9 cellular contexts compared by ENCODE assay signal in genomic region chr1:5915587-5916571, GRCh38.
DNase-seq lines count a peak whose midpoint lies in the region; ATAC-seq and TF ChIP-seq lines count a peak whose summit lies in the region.
"Had no signal": no experiment of that assay in that cellular context is flagged by ENCODE, and none has a peak within 500 bp of the region (broad histone marks: within the 10 kb centered on the region; RNA-seq: fewer than 3 reads in every experiment).

No MANE protein-coding gene starts in this region.

- H3K4me1 ChIP-seq in GM23248 (ENCODE audit: insufficient read depth) (peaks cover 4% of the 10 kb centered on the region; the same call in 1 of the 2 replicates), stomach (peaks cover 0 to 10% (median 4%) of the 10 kb centered on the region in 4 donors)
- H3K4me1 ChIP-seq: SJCRH30 had no signal

- H3K9me3 ChIP-seq in GM23248 (ENCODE audit: low read depth) (no peaks in the 10 kb centered on the region), stomach (no peaks in the 10 kb centered on the region)
- H3K9me3 ChIP-seq: SJCRH30 had no signal

- H3K27ac ChIP-seq in GM23248, result no peak overlapping the region
- H3K27ac ChIP-seq in stomach, result no peak overlapping the region
- H3K27ac ChIP-seq: SJCRH30 had no signal

- H3K9ac ChIP-seq in GM23248, result no peak overlapping the region

- H3K4me3 ChIP-seq in GM23248 (no peak overlapping the region), stomach (no peak overlapping the region)
- H3K4me3 ChIP-seq: SJCRH30 had no signal

- H3K36me3 ChIP-seq in GM23248 (ENCODE audit: low read depth) (no peaks in the 10 kb centered on the region), stomach (peaks cover 0 to 6% (median 2%) of the 10 kb centered on the region in 4 donors)
- H3K36me3 ChIP-seq: SJCRH30 had no signal

- H4K20me1 ChIP-seq in GM23248 (ENCODE audit: insufficient read depth), result no peaks in the 10 kb centered on the region

- H3K4me2 ChIP-seq in GM23248 (ENCODE audit: unreplicated experiment), result no peak overlapping the region

- no peak for TF ChIP-seq EP300 in stomach (IDR thresholded peaks at IDR 0.05)

- ATAC-seq in left colon, result peak; percentile 89
- no peak for ATAC-seq in HG03196 (IDR thresholded peaks at IDR 0.05; ENCODE audit: unreplicated experiment)

- H2AFZ ChIP-seq in GM23248, result no peak overlapping the region

- WGBS in GM23248 (ENCODE audit: low coverage in 1 of 2, low lambda C conversion rate in 2 of 2, missing lambda C conversion rate in 2 of 2), 2 experiments, result 29 to 35% methylated on average over 11 of the region's 11 CpGs
- WGBS in stomach, 5 donors, result 41 to 53% (median 47%) methylated on average over 11 of the region's 11 CpGs

- H3K27me3 ChIP-seq in GM23248 (replicated peaks; ENCODE audit: insufficient read depth) (no peaks in the 10 kb centered on the region), stomach (no peaks in the 10 kb centered on the region)
- H3K27me3 ChIP-seq: SJCRH30 had no signal

- H3K79me2 ChIP-seq in GM23248 (ENCODE audit: insufficient read depth), result no peaks in the 10 kb centered on the region

- TF ChIP-seq POLR2A in stomach (IDR thresholded peaks at IDR 0.05), result no peak

- in situ Hi-C loops in GM23248 (cut with MboI), result loop anchor here (25.0 kb wide), 3 partner anchors 404 to 2004 kb away; partner anchors contain the start of genes AJAP1 and C1orf174

- H3F3A ChIP-seq in GM23248 (ENCODE audit: insufficient read depth), result 0 out of 2 replicates have a peak, but pooled peaks cover 2% of the 10 kb centered on the region

- DNase-seq in CD1c-positive myeloid dendritic cell (ENCODE audit: extremely low spot score), result peak; percentile 9
- peak; percentile 69 for DNase-seq in GM23248
- DNase-seq in SK-N-DZ (ENCODE audit: low spot score), result peak; percentile 4
- peak; percentile 68 for DNase-seq in cerebellar cortex (ENCODE audit: low spot score)
- DNase-seq in left colon, result peak in 1 of 2 donors; percentile 41
- no peak for DNase-seq in stomach
- no peak for DNase-seq in mesenteric fat pad (ENCODE audit: low spot score)

- no peaks in the 10 kb centered on the region for H3K9me2 ChIP-seq in GM23248 (ENCODE audit: insufficient read depth)

- TF ChIP-seq CTCF in stomach (IDR thresholded peaks at IDR 0.05), result peak in 4 of 7 experiments; percentile 22 to 49 (median 45)

- intact Hi-C loops in left colon (cut with DNase I, micrococcal nuclease), result no loop called here
- intact Hi-C loops in stomach (cut with DNase I; ENCODE audit: low total_unique reads), result no loop called here

Comparison
In these comparisons a context has a peak if more than half of its experiments do, and no peak if none do; other contexts are left out.
1. DNase-seq: peak in CD1c-positive myeloid dendritic cell (single experiment), GM23248 (single experiment), SK-N-DZ (single experiment) and cerebellar cortex (single experiment); none in stomach (single experiment) and mesenteric fat pad (single experiment).